Comparison of ENCODE assay signal across 16 cellular contexts in the genomic region with DNA sequence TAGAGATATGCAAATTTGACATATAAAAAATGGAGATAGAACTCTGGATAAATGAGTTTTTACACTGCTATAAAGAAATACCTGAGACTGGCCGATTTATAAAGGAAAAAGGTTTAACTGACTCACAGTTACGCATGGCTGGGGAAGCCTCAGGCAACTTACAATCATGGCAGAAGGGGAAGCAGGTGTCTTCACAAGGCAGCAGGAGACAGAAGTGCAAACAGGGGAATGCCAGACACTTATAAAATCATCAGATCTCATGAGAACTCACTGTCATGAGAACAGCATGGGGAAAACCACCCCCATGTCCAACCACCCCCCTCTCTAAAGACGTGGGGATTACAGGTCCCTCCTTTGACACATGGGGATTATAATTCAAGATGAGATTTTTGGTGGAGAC.
A peak's percentile ranks its signal among the peaks of the same experiment; 100 is the strongest.
DNase-seq lines count a peak whose midpoint lies in the region; ATAC-seq and TF ChIP-seq lines count a peak whose summit lies in the region.
"Had no signal": no experiment of that assay in that cellular context is flagged by ENCODE, and none has a peak within 500 bp of the region (broad histone marks: within the 10 kb centered on the region; RNA-seq: fewer than 3 reads in every experiment).

No MANE protein-coding gene starts in this region.

- no peak overlapping the region for H3K4me3 ChIP-seq in epithelial cell of esophagus (ENCODE audit: low read length)
- H3K4me3 ChIP-seq in upper lobe of right lung = no peak overlapping the region
- H3K4me3 ChIP-seq: BLaER1 treated with 17β-estradiol and CSF1 and Interleukin-3, amounts not matched to agents 10 nM and 100 nM; HAP-1 had no signal

- peaks cover 0 to 12% (median 0%) of the 10 kb centered on the region in 7 donors for H3K9me3 Mint-ChIP-seq in naive B cell

- H3K4me1 Mint-ChIP-seq in naive B cell = peaks cover 0 to 4% (median 4%) of the 10 kb centered on the region in 3 donors
- H3K4me1 Mint-ChIP-seq: CD4-positive, CD25-positive, alpha-beta regulatory T cell had no signal

- no peaks in the 10 kb centered on the region for H3K27me3 Mint-ChIP-seq in naive B cell

- TF ChIP-seq CTCF in epithelial cell of esophagus (IDR thresholded peaks at IDR 0.05; ENCODE audit: insufficient read depth, low read depth, low read length, missing control alignments) (no peak), upper lobe of right lung (IDR thresholded peaks at IDR 0.05) (no peak)

- peak; percentile 85 to 88 for ATAC-seq in naive B cell (ENCODE audit: low read depth in 2 of 2)
- no peak for ATAC-seq in upper lobe of right lung

- no peaks in the 10 kb centered on the region for H3K9me3 ChIP-seq in upper lobe of right lung
- H3K9me3 ChIP-seq: BLaER1 treated with 17β-estradiol and CSF1 and Interleukin-3, amounts not matched to agents 10 nM and 100 nM; HAP-1 had no signal

- no peaks in the 10 kb centered on the region for H3K36me3 Mint-ChIP-seq in naive B cell
- H3K36me3 Mint-ChIP-seq: CD4-positive, CD25-positive, alpha-beta regulatory T cell had no signal

- intact Hi-C loops in upper lobe of right lung (cut with DNase I) = no loop called here

- H3K27me3 ChIP-seq in upper lobe of right lung = no peaks in the 10 kb centered on the region
- H3K27me3 ChIP-seq: BLaER1 treated with 17β-estradiol and CSF1 and Interleukin-3, amounts not matched to agents 10 nM and 100 nM had no signal

- DNase-seq in NCI-H2171 treated with DMSO at 0.1 percent for 48 hours (lab: John Stamatoyannopoulos, UW) (peak; percentile 40), NCI-H2171 (lab: John Stamatoyannopoulos, UW) (no peak), NCI-H69 (lab: John Stamatoyannopoulos, UW) (peak; percentile 42), epithelial cell of esophagus (ENCODE audit: low read depth) (peak; percentile 39), naive B cell (no peak), upper lobe of right lung (no peak), putamen (ENCODE audit: low spot score) (no peak)
- no peak for DNase-seq in activated naive CD4-positive, alpha-beta T cell treated with anti-CD3 and anti-CD28 coated beads, Interleukin-2, amount 50 U/mL, for 16 hours
- DNase-seq: 8988T; AML-193; CD4-positive, CD25-positive, alpha-beta regulatory T cell; DND-41; GF-D8 had no signal

- no peaks in the 10 kb centered on the region for H3K4me1 ChIP-seq in upper lobe of right lung
- H3K4me1 ChIP-seq: BLaER1 treated with 17β-estradiol and CSF1 and Interleukin-3, amounts not matched to agents 10 nM and 100 nM had no signal

- H3K27ac Mint-ChIP-seq in naive B cell = peak overlapping the region in 1 of 6 donors; percentile 94
- H3K27ac Mint-ChIP-seq: CD4-positive, CD25-positive, alpha-beta regulatory T cell had no signal

- no peak overlapping the region for H3K27ac ChIP-seq in upper lobe of right lung
- H3K27ac ChIP-seq: BLaER1 treated with 17β-estradiol and CSF1 and Interleukin-3, amounts not matched to agents 10 nM and 100 nM; HL-60 had no signal

- no peak overlapping the region for H3K4me3 Mint-ChIP-seq in naive B cell
- H3K4me3 Mint-ChIP-seq: CD4-positive, CD25-positive, alpha-beta regulatory T cell had no signal

- no peaks in the 10 kb centered on the region for H3K36me3 ChIP-seq in upper lobe of right lung
- H3K36me3 ChIP-seq: BLaER1 treated with 17β-estradiol and CSF1 and Interleukin-3, amounts not matched to agents 10 nM and 100 nM; HAP-1 had no signal

Comparison
In these comparisons a context has a peak if more than half of its experiments do, and no peak if none do; other contexts are left out.
1. DNase-seq: peak in NCI-H2171 treated with DMSO at 0.1 percent for 48 hours (single experiment), NCI-H69 (single experiment) and epithelial cell of esophagus (single experiment); none in NCI-H2171 (single experiment), naive B cell (single experiment), activated naive CD4-positive, alpha-beta T cell treated with anti-CD3 and anti-CD28 coated beads, Interleukin-2, amount 50 U/mL, for 16 hours (single experiment), upper lobe of right lung (single experiment) and putamen (single experiment).